Comparison of ENCODE assay signal across 15 cellular contexts in genomic region chrY:12552471-12553283, GRCh38.
DNase-seq lines count a peak whose midpoint lies in the region; ATAC-seq and TF ChIP-seq lines count a peak whose summit lies in the region.
"Had no signal": no experiment of that assay in that cellular context is flagged by ENCODE, and none has a peak within 500 bp of the region (broad histone marks: within the 10 kb centered on the region; RNA-seq: fewer than 3 reads in every experiment).

No MANE protein-coding gene starts in this region.

- peaks cover 30% of the 10 kb centered on the region for H3K4me1 ChIP-seq in GM23248 (ENCODE audit: insufficient read depth)
- no peaks in the 10 kb centered on the region for H3K4me1 ChIP-seq in upper lobe of right lung

- peak overlapping the region; percentile 33; the same call in 1 of the 2 replicates for H3K9ac ChIP-seq in GM23248

- H3K27ac ChIP-seq in GM23248 (peak overlapping the region; percentile 72), upper lobe of right lung (no peak overlapping the region)
- H3K27ac ChIP-seq: coronary artery, RWPE1 had no signal

- H3K27me3 Mint-ChIP-seq in T-helper 17 cell: no peaks in the 10 kb centered on the region

- in situ Hi-C loops in GM23248 (cut with MboI): no loop called here
- in situ Hi-C loops in G401 (cut with HindIII; ENCODE audit: low sequenced_read_pairs): no loop called here

- no peaks in the 10 kb centered on the region for H3K36me3 ChIP-seq in GM23248 (ENCODE audit: low read depth)
- H3K36me3 ChIP-seq in upper lobe of right lung: no peaks in the 10 kb centered on the region

- no peak overlapping the region for H3K4me3 Mint-ChIP-seq in T-helper 17 cell
- H3K4me3 Mint-ChIP-seq: CD4-positive, CD25-positive, alpha-beta regulatory T cell; H9 had no signal

- H3K9me2 ChIP-seq in GM23248 (ENCODE audit: insufficient read depth): no peaks in the 10 kb centered on the region

- TF ChIP-seq CTCF in AG10803 (conservative IDR thresholded peaks at IDR 0.05; ENCODE audit: low read length) (no peak), fibroblast of villous mesenchyme (IDR thresholded peaks at IDR 0.05; ENCODE audit: insufficient read depth, low read depth, low read length) (no peak), upper lobe of right lung (IDR thresholded peaks at IDR 0.05) (no peak)

- peak overlapping the region; percentile 49 for H3K27ac Mint-ChIP-seq in T-helper 17 cell
- H3K27ac Mint-ChIP-seq: H9 had no signal

- H3K4me1 Mint-ChIP-seq in T-helper 17 cell: no peaks in the 10 kb centered on the region
- H3K4me1 Mint-ChIP-seq: H9 had no signal

- H3K4me3 ChIP-seq in AG10803 (ENCODE audit: low read length) (no peak overlapping the region), GM23248 (no peak overlapping the region), fibroblast of villous mesenchyme (ENCODE audit: low read depth, low read length) (no peak overlapping the region), upper lobe of right lung (no peak overlapping the region)
- H3K4me3 ChIP-seq: coronary artery had no signal

- H3K9me3 ChIP-seq in GM23248 (ENCODE audit: low read depth) (no peaks in the 10 kb centered on the region), T-helper 17 cell (ENCODE audit: control insufficient read depth, low read length, poor library complexity, severe bottlenecking) (no peaks in the 10 kb centered on the region), upper lobe of right lung (no peaks in the 10 kb centered on the region)

- no peaks in the 10 kb centered on the region for H3K27me3 ChIP-seq in GM23248 (replicated peaks; ENCODE audit: insufficient read depth)
- no peaks in the 10 kb centered on the region for H3K27me3 ChIP-seq in upper lobe of right lung

- H4K20me1 ChIP-seq in GM23248 (ENCODE audit: insufficient read depth): no peaks in the 10 kb centered on the region

- no peaks in the 10 kb centered on the region for H3K79me2 ChIP-seq in GM23248 (ENCODE audit: insufficient read depth)

- ATAC-seq in T-helper 17 cell (no peak), upper lobe of right lung (no peak), GM21723 (IDR thresholded peaks at IDR 0.05; ENCODE audit: unreplicated experiment) (no peak)
- ATAC-seq: left cardiac atrium had no signal

- H3K36me3 Mint-ChIP-seq in T-helper 17 cell (ENCODE audit: low read depth): peaks cover 5% of the 10 kb centered on the region
- H3K36me3 Mint-ChIP-seq: CD4-positive, CD25-positive, alpha-beta regulatory T cell had no signal

- peak overlapping the region; percentile 57 for H3K4me2 ChIP-seq in GM23248 (ENCODE audit: unreplicated experiment)

- intact Hi-C loops in upper lobe of right lung (cut with DNase I): no loop called here

- H3F3A ChIP-seq in GM23248 (ENCODE audit: insufficient read depth): peaks cover 37% of the 10 kb centered on the region

- DNase-seq in AG10803 (ENCODE audit: low read depth): peak; percentile 97
- peak; percentile 71 for DNase-seq in GM23248
- no peak for DNase-seq in T-helper 17 cell
- DNase-seq in fibroblast of villous mesenchyme (ENCODE audit: low read depth): peak; percentile 24
- DNase-seq in upper lobe of right lung: no peak
- no peak for DNase-seq in G401 (ENCODE audit: low spot score)
- DNase-seq in CD1c-positive myeloid dendritic cell (ENCODE audit: extremely low spot score): no peak
- DNase-seq: activated gamma-delta T cell treated with Interleukin-2 at 50 U/mL for 16 hours; CD4-positive, CD25-positive, alpha-beta regulatory T cell; glutamatergic neuron; H9; left cardiac atrium had no signal

- 4 to 5% methylated on average over 3 to 4 of the region's 4 CpGs for WGBS in GM23248 (ENCODE audit: low coverage in 1 of 2, low lambda C conversion rate in 2 of 2, missing lambda C conversion rate in 2 of 2), 2 experiments

- H2AFZ ChIP-seq in GM23248: no peak overlapping the region

Comparison
In these comparisons a context has a peak if more than half of its experiments do, and no peak if none do; other contexts are left out.
1. DNase-seq: peak in AG10803 (single experiment), GM23248 (single experiment) and fibroblast of villous mesenchyme (single experiment); none in T-helper 17 cell (0 of 3), upper lobe of right lung (single experiment), G401 (single experiment) and CD1c-positive myeloid dendritic cell (single experiment).